Comparison of ENCODE assay signal across 1 cellular context in genomic region chr17:81978901-81979298, GRCh38.
TF ChIP-seq lines count a peak whose summit lies in the region.

No MANE protein-coding gene starts in this region.

TF ChIP-seq in HepG2, 621 proteins besides CTCF, POLR2A, EP300 and RAD21 (continued from another document):
- peak; percentile 94 for TF ChIP-seq HIC2 (CRISPR knock-in tag; IDR thresholded peaks at IDR 0.05; ENCODE audit: low read depth)
- peak; percentile 54; the same call in 1 of the 2 replicates for TF ChIP-seq GATAD2A (CRISPR knock-in tag; IDR thresholded peaks at IDR 0.05)
- TF ChIP-seq KLF9 (CRISPR knock-in tag; IDR thresholded peaks at IDR 0.05; ENCODE audit: low read depth), result no peak
- peak; percentile 26; the same call in 1 of the 2 replicates for TF ChIP-seq RARA (CRISPR knock-in tag; IDR thresholded peaks at IDR 0.05)
- 0 out of 2 replicates have a peak, but pooled peaks have one; percentile 40 for TF ChIP-seq AKAP8 (CRISPR knock-in tag; IDR thresholded peaks at IDR 0.05)
- peak; percentile 55; the same call in 1 of the 2 replicates for TF ChIP-seq TCF7 (IDR thresholded peaks at IDR 0.05; ENCODE audit: low read depth)
- no peak; the same call in none of the 2 replicates for TF ChIP-seq KDM2A (CRISPR knock-in tag; IDR thresholded peaks at IDR 0.05; ENCODE audit: borderline replicate concordance, low read depth)
- no peak for TF ChIP-seq NONO (IDR thresholded peaks at IDR 0.05)
- TF ChIP-seq NONO (CRISPR knock-in tag; conservative IDR thresholded peaks at IDR 0.05), result no peak
- no peak for TF ChIP-seq HOXD1 (CRISPR knock-in tag; IDR thresholded peaks at IDR 0.05)
- TF ChIP-seq ZNF772 (CRISPR knock-in tag; IDR thresholded peaks at IDR 0.05), result 0 out of 2 replicates have a peak, but pooled peaks have one; percentile 25
- TF ChIP-seq, protein P1, sequence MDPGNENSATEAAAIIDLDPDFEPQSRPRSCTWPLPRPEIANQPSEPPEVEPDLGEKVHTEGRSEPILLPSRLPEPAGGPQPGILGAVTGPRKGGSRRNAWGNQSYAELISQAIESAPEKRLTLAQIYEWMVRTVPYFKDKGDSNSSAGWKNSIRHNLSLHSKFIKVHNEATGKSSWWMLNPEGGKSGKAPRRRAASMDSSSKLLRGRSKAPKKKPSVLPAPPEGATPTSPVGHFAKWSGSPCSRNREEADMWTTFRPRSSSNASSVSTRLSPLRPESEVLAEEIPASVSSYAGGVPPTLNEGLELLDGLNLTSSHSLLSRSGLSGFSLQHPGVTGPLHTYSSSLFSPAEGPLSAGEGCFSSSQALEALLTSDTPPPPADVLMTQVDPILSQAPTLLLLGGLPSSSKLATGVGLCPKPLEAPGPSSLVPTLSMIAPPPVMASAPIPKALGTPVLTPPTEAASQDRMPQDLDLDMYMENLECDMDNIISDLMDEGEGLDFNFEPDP (CRISPR knock-in tag; conservative IDR thresholded peaks at IDR 0.05), result 0 out of 2 replicates have a peak, but pooled peaks have one; percentile 6
- no peak for TF ChIP-seq HMGXB3 (CRISPR knock-in tag; IDR thresholded peaks at IDR 0.05; ENCODE audit: borderline replicate concordance)
- 0 out of 2 replicates have a peak, but pooled peaks have one; percentile 26 for TF ChIP-seq ZNF350 (CRISPR knock-in tag; IDR thresholded peaks at IDR 0.05; ENCODE audit: borderline replicate concordance, low read depth)
- 0 out of 2 replicates have a peak, but pooled peaks have one; percentile 14 for TF ChIP-seq ZNF333 (CRISPR knock-in tag; IDR thresholded peaks at IDR 0.05; ENCODE audit: borderline replicate concordance)
- peak; percentile 18; the same call in 1 of the 2 replicates for TF ChIP-seq ZSCAN25 (CRISPR knock-in tag; IDR thresholded peaks at IDR 0.05)
- TF ChIP-seq AHR (CRISPR knock-in tag; IDR thresholded peaks at IDR 0.05), result peak; percentile 44; the same call in 1 of the 2 replicates
- TF ChIP-seq, protein P2, sequence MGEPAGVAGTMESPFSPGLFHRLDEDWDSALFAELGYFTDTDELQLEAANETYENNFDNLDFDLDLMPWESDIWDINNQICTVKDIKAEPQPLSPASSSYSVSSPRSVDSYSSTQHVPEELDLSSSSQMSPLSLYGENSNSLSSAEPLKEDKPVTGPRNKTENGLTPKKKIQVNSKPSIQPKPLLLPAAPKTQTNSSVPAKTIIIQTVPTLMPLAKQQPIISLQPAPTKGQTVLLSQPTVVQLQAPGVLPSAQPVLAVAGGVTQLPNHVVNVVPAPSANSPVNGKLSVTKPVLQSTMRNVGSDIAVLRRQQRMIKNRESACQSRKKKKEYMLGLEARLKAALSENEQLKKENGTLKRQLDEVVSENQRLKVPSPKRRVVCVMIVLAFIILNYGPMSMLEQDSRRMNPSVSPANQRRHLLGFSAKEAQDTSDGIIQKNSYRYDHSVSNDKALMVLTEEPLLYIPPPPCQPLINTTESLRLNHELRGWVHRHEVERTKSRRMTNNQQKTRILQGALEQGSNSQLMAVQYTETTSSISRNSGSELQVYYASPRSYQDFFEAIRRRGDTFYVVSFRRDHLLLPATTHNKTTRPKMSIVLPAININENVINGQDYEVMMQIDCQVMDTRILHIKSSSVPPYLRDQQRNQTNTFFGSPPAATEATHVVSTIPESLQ (CRISPR knock-in tag; conservative IDR thresholded peaks at IDR 0.05), result no peak
- peak; percentile 27; the same call in 1 of the 2 replicates for TF ChIP-seq SSRP1 (CRISPR knock-in tag; IDR thresholded peaks at IDR 0.05)
- peak; percentile 22; the same call in 1 of the 2 replicates for TF ChIP-seq MYC (CRISPR knock-in tag; IDR thresholded peaks at IDR 0.05; ENCODE audit: borderline replicate concordance)
- TF ChIP-seq HDAC2 (CRISPR knock-in tag; IDR thresholded peaks at IDR 0.05), result no peak
- TF ChIP-seq MAFF (IDR thresholded peaks at IDR 0.05; ENCODE audit: low read depth, low read length), result peak; percentile 79
- TF ChIP-seq ZBTB37 (CRISPR knock-in tag; IDR thresholded peaks at IDR 0.05), result 0 out of 2 replicates have a peak, but pooled peaks have one; percentile 39
- peak; percentile 30; the same call in 1 of the 2 replicates for TF ChIP-seq ELF1 (CRISPR knock-in tag; IDR thresholded peaks at IDR 0.05)
- TF ChIP-seq, protein P3, sequence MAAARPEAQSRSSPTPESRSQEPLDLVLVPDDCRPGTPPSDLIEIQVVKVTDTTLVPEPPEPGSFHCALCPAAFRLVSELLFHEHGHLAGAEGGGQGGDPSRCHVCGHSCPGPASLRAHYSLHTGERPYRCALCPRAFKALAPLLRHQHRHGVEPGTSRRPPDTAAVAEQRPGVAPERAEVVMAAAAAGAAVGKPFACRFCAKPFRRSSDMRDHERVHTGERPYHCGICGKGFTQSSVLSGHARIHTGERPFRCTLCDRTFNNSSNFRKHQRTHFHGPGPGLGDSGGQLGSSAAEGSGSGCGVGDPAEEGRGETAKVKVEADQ (CRISPR knock-in tag; IDR thresholded peaks at IDR 0.05; ENCODE audit: borderline replicate concordance), result 0 out of 2 replicates have a peak, but pooled peaks have one; percentile 51
- TF ChIP-seq, protein P4, sequence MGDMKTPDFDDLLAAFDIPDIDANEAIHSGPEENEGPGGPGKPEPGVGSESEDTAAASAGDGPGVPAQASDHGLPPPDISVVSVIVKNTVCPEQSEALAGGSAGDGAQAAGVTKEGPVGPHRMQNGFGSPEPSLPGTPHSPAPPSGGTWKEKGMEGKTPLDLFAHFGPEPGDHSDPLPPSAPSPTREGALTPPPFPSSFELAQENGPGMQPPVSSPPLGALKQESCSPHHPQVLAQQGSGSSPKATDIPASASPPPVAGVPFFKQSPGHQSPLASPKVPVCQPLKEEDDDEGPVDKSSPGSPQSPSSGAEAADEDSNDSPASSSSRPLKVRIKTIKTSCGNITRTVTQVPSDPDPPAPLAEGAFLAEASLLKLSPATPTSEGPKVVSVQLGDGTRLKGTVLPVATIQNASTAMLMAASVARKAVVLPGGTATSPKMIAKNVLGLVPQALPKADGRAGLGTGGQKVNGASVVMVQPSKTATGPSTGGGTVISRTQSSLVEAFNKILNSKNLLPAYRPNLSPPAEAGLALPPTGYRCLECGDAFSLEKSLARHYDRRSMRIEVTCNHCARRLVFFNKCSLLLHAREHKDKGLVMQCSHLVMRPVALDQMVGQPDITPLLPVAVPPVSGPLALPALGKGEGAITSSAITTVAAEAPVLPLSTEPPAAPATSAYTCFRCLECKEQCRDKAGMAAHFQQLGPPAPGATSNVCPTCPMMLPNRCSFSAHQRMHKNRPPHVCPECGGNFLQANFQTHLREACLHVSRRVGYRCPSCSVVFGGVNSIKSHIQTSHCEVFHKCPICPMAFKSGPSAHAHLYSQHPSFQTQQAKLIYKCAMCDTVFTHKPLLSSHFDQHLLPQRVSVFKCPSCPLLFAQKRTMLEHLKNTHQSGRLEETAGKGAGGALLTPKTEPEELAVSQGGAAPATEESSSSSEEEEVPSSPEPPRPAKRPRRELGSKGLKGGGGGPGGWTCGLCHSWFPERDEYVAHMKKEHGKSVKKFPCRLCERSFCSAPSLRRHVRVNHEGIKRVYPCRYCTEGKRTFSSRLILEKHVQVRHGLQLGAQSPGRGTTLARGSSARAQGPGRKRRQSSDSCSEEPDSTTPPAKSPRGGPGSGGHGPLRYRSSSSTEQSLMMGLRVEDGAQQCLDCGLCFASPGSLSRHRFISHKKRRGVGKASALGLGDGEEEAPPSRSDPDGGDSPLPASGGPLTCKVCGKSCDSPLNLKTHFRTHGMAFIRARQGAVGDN (CRISPR knock-in tag; IDR thresholded peaks at IDR 0.05), result peak; percentile 72
- 0 out of 2 replicates have a peak, but pooled peaks have one; percentile 44 for TF ChIP-seq ZBTB7A (CRISPR knock-in tag; IDR thresholded peaks at IDR 0.05)
- 0 out of 2 replicates have a peak, but pooled peaks have one; percentile 17 for TF ChIP-seq HNF4G (IDR thresholded peaks at IDR 0.05; ENCODE audit: borderline replicate concordance, low read depth, low read length)
- TF ChIP-seq HNF4G (CRISPR knock-in tag; IDR thresholded peaks at IDR 0.05; ENCODE audit: borderline replicate concordance, low read depth), result no peak
- no peak for TF ChIP-seq ZNF703 (CRISPR knock-in tag; IDR thresholded peaks at IDR 0.05; ENCODE audit: borderline replicate concordance)
- TF ChIP-seq ELF3 (CRISPR knock-in tag; IDR thresholded peaks at IDR 0.05), result 0 out of 2 replicates have a peak, but pooled peaks have one; percentile 12
- TF ChIP-seq KAT7 (CRISPR knock-in tag; IDR thresholded peaks at IDR 0.05; ENCODE audit: borderline replicate concordance), result peak; percentile 45; the same call in 1 of the 2 replicates
TF ChIP-seq in HepG2: peak in this region for 44.
